ENCODE assay signal across 13 cellular contexts in genomic region chr19:38782212-38782611, GRCh38. TPM values are rescaled to one million over a fixed set of nuclear protein-coding genes. Genes with fewer than 3 reads are reported as not detected.
"Had no signal": no experiment of that assay in that cellular context is flagged by ENCODE, and none has a peak within 500 bp of the region (broad histone marks: within the 10 kb centered on the region; RNA-seq: fewer than 3 reads in every experiment).

No MANE protein-coding gene starts in this region.

RNA-seq across cellular contexts. Expression of gene LGALS7B, which starts 6.8 kb away (rescaled TPM):
- total RNA-seq: stomach, subcutaneous adipose tissue, thyroid gland, tibial nerve, transverse colon, ureter had no signal
- polyA plus RNA-seq: urinary bladder had no signal

RNA-seq across cellular contexts. Expression of gene LGALS7, which starts 8.9 kb away (rescaled TPM):
- total RNA-seq: subcutaneous adipose tissue, testis, thoracic aorta, thyroid gland, tibial nerve, transverse colon, upper lobe of left lung, upper lobe of right lung, ureter, urinary bladder had no signal

RNA-seq across cellular contexts. Expression of gene LGALS4, which starts 30.5 kb away (rescaled TPM):
- total RNA-seq: temporal lobe, vagina had no signal
